In the genomic region with DNA sequence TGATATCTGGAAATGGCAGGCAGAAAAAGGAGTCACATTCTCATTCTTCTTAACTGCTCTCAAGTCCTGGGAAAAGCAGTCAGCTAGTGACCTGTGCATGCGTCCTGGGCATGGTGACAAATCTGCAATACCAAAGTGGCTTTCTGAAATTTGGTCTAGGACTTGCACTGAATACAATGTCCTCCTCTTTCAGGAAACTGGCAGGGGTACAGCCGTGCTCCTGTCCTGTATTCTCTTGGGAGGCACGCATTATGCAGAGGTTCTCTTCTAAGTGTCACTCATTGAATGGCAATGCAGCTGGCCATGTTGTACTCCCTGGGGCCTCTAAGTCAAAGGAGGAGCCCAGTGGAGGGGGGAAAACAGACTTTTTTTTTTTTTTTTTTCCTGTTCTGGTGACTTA, we compare ENCODE assay signal across 14 cellular contexts. TPM values are rescaled to one million over a fixed set of nuclear protein-coding genes. Genes with fewer than 3 reads are reported as not detected.
DNase-seq lines count a peak whose midpoint lies in the region; ATAC-seq and TF ChIP-seq lines count a peak whose summit lies in the region.
"Had no signal": no experiment of that assay in that cellular context is flagged by ENCODE, and none has a peak within 500 bp of the region (broad histone marks: within the 10 kb centered on the region; RNA-seq: fewer than 3 reads in every experiment).

No MANE protein-coding gene starts in this region.

- TF ChIP-seq POLR2A in spleen (IDR thresholded peaks at IDR 0.05) (no peak), gastroesophageal sphincter (IDR thresholded peaks at IDR 0.05) (no peak)

- H3K27ac Mint-ChIP-seq in activated naive CD8-positive, alpha-beta T cell: peak overlapping the region; percentile 76
- no peak overlapping the region for H3K27ac Mint-ChIP-seq in activated naive CD8-positive, alpha-beta T cell treated with anti-CD3 and anti-CD28 coated beads, Interleukin-2, amount 50 U/mL, for 24 hours
- H3K27ac Mint-ChIP-seq: dendritic cell treated with granulocyte-macrophage colony-stimulating factor and Interleukin-4, amounts not matched to agents 40 ng/mL and 50 ng/mL, for 4 days had no signal

- TF ChIP-seq CTCF in spleen (IDR thresholded peaks at IDR 0.05 in 8 of 11, conservative IDR thresholded peaks at IDR 0.05 in 3 of 11) (no peak), gastroesophageal sphincter (IDR thresholded peaks at IDR 0.05) (no peak)

- peaks cover 7% of the 10 kb centered on the region for H3K36me3 Mint-ChIP-seq in activated naive CD8-positive, alpha-beta T cell
- H3K36me3 Mint-ChIP-seq in activated naive CD8-positive, alpha-beta T cell treated with anti-CD3 and anti-CD28 coated beads, Interleukin-2, amount 50 U/mL, for 24 hours (ENCODE audit: low read depth): peaks cover 37% of the 10 kb centered on the region

- DNase-seq in activated naive CD8-positive, alpha-beta T cell treated with anti-CD3 and anti-CD28 coated beads, Interleukin-2, amount 50 U/mL, for 24 hours: no peak
- peak; percentile 76 for DNase-seq in NCI-H2107 (lab: John Stamatoyannopoulos, UW)
- peak; percentile 48 for DNase-seq in left ventricle myocardium superior
- DNase-seq in spleen: no peak
- DNase-seq in ecto neural progenitor cell (ENCODE audit: low spot score): no peak
- DNase-seq: activated T-cell treated with anti-CD3 and anti-CD28 coated beads, Interleukin-2, amount 50 U/mL, for 4 hours; MV-4-11; OCI-M1 had no signal

- ATAC-seq in activated naive CD8-positive, alpha-beta T cell treated with anti-CD3 and anti-CD28 coated beads, Interleukin-2, amount 50 U/mL, for 24 hours: no peak
- ATAC-seq in left ventricle myocardium superior: peak; percentile 80
- ATAC-seq in GM19324 (IDR thresholded peaks at IDR 0.05; ENCODE audit: low FRiP score, unreplicated experiment): no peak
- no peak for ATAC-seq in gastroesophageal sphincter

- peak overlapping the region in 7 of 8 donors; percentile 8 to 79 (median 56) for H3K27ac ChIP-seq in spleen
- no peak overlapping the region for H3K27ac ChIP-seq in gastroesophageal sphincter
- H3K27ac ChIP-seq: ascending aorta had no signal

- peaks cover 92% of the 10 kb centered on the region for H3K4me1 Mint-ChIP-seq in activated naive CD8-positive, alpha-beta T cell (ENCODE audit: low read depth)
- peaks cover 87% of the 10 kb centered on the region for H3K4me1 Mint-ChIP-seq in activated naive CD8-positive, alpha-beta T cell treated with anti-CD3 and anti-CD28 coated beads, Interleukin-2, amount 50 U/mL, for 24 hours

- no peaks in the 10 kb centered on the region for H3K9me3 ChIP-seq in spleen
- H3K9me3 ChIP-seq in gastroesophageal sphincter: no peaks in the 10 kb centered on the region
- H3K9me3 ChIP-seq: ascending aorta, upper lobe of left lung had no signal

- H3K36me3 ChIP-seq in spleen (peaks cover 0 to 47% (median 4%) of the 10 kb centered on the region in 6 donors), gastroesophageal sphincter (no peaks in the 10 kb centered on the region)
- H3K36me3 ChIP-seq: ascending aorta had no signal

- H3K4me1 ChIP-seq in spleen (peaks cover 50 to 100% (median 98%) of the 10 kb centered on the region in 6 donors), gastroesophageal sphincter (peaks cover 21 to 97% (median 62%) of the 10 kb centered on the region in 3 donors)

- peak overlapping the region; percentile 59 for H3K4me3 Mint-ChIP-seq in activated naive CD8-positive, alpha-beta T cell
- no peak overlapping the region for H3K4me3 Mint-ChIP-seq in activated naive CD8-positive, alpha-beta T cell treated with anti-CD3 and anti-CD28 coated beads, Interleukin-2, amount 50 U/mL, for 24 hours
- H3K4me3 Mint-ChIP-seq: activated T-cell treated with anti-CD3 and anti-CD28 coated beads, Interleukin-2, amount 50 U/mL, for 4 hours; dendritic cell treated with granulocyte-macrophage colony-stimulating factor and Interleukin-4, amounts not matched to agents 40 ng/mL and 50 ng/mL, for 4 days had no signal

- no peak for TF ChIP-seq EP300 in gastroesophageal sphincter (IDR thresholded peaks at IDR 0.05)

- intact Hi-C loops in left ventricle myocardium superior (cut with micrococcal nuclease): no loop called here
- intact Hi-C loops in spleen (cut with DNase I; ENCODE audit: low total_unique reads): no loop called here

- H3K27me3 Mint-ChIP-seq in activated naive CD8-positive, alpha-beta T cell: no peaks in the 10 kb centered on the region
- no peaks in the 10 kb centered on the region for H3K27me3 Mint-ChIP-seq in activated naive CD8-positive, alpha-beta T cell treated with anti-CD3 and anti-CD28 coated beads, Interleukin-2, amount 50 U/mL, for 24 hours
- H3K27me3 Mint-ChIP-seq: dendritic cell treated with granulocyte-macrophage colony-stimulating factor and Interleukin-4, amounts not matched to agents 40 ng/mL and 50 ng/mL, for 4 days had no signal

- H3K4me3 ChIP-seq in spleen: peak overlapping the region in 1 of 8 donors; percentile 23
- H3K4me3 ChIP-seq in gastroesophageal sphincter: no peak overlapping the region
- H3K4me3 ChIP-seq: ascending aorta, upper lobe of left lung had no signal

- H3K27me3 ChIP-seq in spleen (replicated peaks in 1 of 7) (no peaks in the 10 kb centered on the region), gastroesophageal sphincter (no peaks in the 10 kb centered on the region)
- H3K27me3 ChIP-seq: ascending aorta, upper lobe of left lung had no signal

- 30 to 57% (median 52%) methylated on average over 3 of the region's 3 CpGs for WGBS in spleen, 5 donors
- WGBS in gastroesophageal sphincter (ENCODE audit: low coverage in 1 of 2), 2 donors: 0 to 64% methylated on average over 1 to 2 of the region's 3 CpGs

- no peaks in the 10 kb centered on the region for H3K9me3 Mint-ChIP-seq in activated naive CD8-positive, alpha-beta T cell (ENCODE audit: low read depth)
- no peaks in the 10 kb centered on the region for H3K9me3 Mint-ChIP-seq in activated naive CD8-positive, alpha-beta T cell treated with anti-CD3 and anti-CD28 coated beads, Interleukin-2, amount 50 U/mL, for 24 hours
- H3K9me3 Mint-ChIP-seq: activated T-cell treated with anti-CD3 and anti-CD28 coated beads, Interleukin-2, amount 50 U/mL, for 4 hours; dendritic cell treated with granulocyte-macrophage colony-stimulating factor and Interleukin-4, amounts not matched to agents 40 ng/mL and 50 ng/mL, for 4 days had no signal

RNA-seq across cellular contexts. Expression of a gene that starts 10.6 kb away (rescaled TPM):
- 20.4 TPM for total RNA-seq in left ventricle myocardium superior
- 100 to 1,000 TPM in 2 of 7 donors, 10 to 100 TPM in 5; 65.9 to 118 (median 84.9) TPM for total RNA-seq in spleen
- polyA plus RNA-seq in spleen: 10 to 100 TPM; 16.2 to 22.0 (median 20.0) TPM
- 10 to 100 TPM; 20.2 to 46.9 (median 37.8) TPM for total RNA-seq in gastroesophageal sphincter

RNA-seq across cellular contexts. Expression of a gene that starts 37.8 kb away (rescaled TPM):
- 3.8 TPM for total RNA-seq in left ventricle myocardium superior
- total RNA-seq in spleen: 10 to 100 TPM; 14.7 to 51.2 (median 21.2) TPM
- polyA plus RNA-seq in spleen: 10 to 100 TPM; 12.2 to 12.6 (median 12.6) TPM
- 1 to 10 TPM; 3.9 to 6.5 (median 5.2) TPM for total RNA-seq in gastroesophageal sphincter

RNA-seq across cellular contexts. Expression of a gene that starts 43.1 kb away (rescaled TPM):
- total RNA-seq in left ventricle myocardium superior (108 TPM), spleen (100 to 1,000 TPM; 133 to 259 (median 202) TPM), gastroesophageal sphincter (100 to 1,000 TPM in 2 of 4 donors, 10 to 100 TPM in 2; 71.6 to 107 (median 91.2) TPM)
- polyA plus RNA-seq in spleen: 100 to 1,000 TPM in 1 of 3 donors, 10 to 100 TPM in 2; 80.8 to 119 (median 92.8) TPM

Comparison
In these comparisons a context has a peak if more than half of its experiments do, and no peak if none do; other contexts are left out.
1. DNase-seq: peak in NCI-H2107 (single experiment) and left ventricle myocardium superior (single experiment); none in activated naive CD8-positive, alpha-beta T cell treated with anti-CD3 and anti-CD28 coated beads, Interleukin-2, amount 50 U/mL, for 24 hours (single experiment), spleen (single experiment) and ecto neural progenitor cell (single experiment).
2. H3K27ac ChIP-seq: peak in spleen (7 of 8); none in gastroesophageal sphincter (0 of 4).